1 cellular context compared by ENCODE assay signal in genomic region chr3:10160346-10160745, GRCh38.
TF ChIP-seq lines count a peak whose summit lies in the region.

No MANE protein-coding gene starts in this region.

TF ChIP-seq in HEK293, 187 proteins besides CTCF, POLR2A, EP300 and RAD21 (continued from another document and continues in another):
- no peak for TF ChIP-seq ZSCAN18 (tag by site-specific recombination; IDR thresholded peaks at IDR 0.05)
- no peak for TF ChIP-seq ZIC2 (tag by site-specific recombination; IDR thresholded peaks at IDR 0.05)
- TF ChIP-seq ZNF214 (tag by site-specific recombination; IDR thresholded peaks at IDR 0.05; ENCODE audit: borderline replicate concordance): no peak
- TF ChIP-seq, protein P1, sequence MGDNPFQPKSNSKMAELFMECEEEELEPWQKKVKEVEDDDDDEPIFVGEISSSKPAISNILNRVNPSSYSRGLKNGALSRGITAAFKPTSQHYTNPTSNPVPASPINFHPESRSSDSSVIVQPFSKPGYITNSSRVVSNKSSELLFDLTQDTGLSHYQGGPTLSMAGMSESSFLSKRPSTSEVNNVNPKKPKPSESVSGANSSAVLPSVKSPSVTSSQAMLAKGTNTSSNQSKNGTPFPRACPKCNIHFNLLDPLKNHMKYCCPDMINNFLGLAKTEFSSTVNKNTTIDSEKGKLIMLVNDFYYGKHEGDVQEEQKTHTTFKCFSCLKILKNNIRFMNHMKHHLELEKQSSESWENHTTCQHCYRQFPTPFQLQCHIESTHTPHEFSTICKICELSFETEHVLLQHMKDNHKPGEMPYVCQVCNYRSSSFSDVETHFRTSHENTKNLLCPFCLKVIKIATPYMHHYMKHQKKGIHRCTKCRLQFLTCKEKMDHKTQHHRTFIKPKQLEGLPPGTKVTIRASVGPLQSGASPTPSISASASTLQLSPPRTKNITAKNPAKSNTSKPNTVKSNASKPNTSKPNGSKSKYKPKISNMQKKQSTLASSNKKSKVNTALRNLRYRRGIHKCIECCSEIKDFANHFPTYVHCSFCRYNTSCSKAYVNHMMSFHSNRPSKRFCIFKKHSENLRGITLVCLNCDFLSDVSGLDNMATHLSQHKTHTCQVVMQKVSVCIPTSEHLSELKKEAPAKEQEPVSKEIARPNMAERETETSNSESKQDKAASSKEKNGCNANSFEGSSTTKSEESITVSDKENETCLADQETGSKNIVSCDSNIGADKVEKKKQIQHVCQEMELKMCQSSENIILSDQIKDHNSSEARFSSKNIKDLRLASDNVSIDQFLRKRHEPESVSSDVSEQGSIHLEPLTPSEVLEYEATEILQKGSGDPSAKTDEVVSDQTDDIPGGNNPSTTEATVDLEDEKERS (tag by site-specific recombination; IDR thresholded peaks at IDR 0.05): no peak
- TF ChIP-seq ZNF175 (tag by site-specific recombination; IDR thresholded peaks at IDR 0.05): no peak
- TF ChIP-seq ZNF37A (tag by site-specific recombination; IDR thresholded peaks at IDR 0.05): no peak
- no peak for TF ChIP-seq HOXA7 (CRISPR knock-in tag; IDR thresholded peaks at IDR 0.05; ENCODE audit: borderline replicate concordance)
- TF ChIP-seq KLF1 (tag by site-specific recombination; IDR thresholded peaks at IDR 0.05): no peak
- TF ChIP-seq ZNF560 (tag by site-specific recombination; IDR thresholded peaks at IDR 0.05; ENCODE audit: borderline replicate concordance): no peak
- TF ChIP-seq ZNF530 (tag by site-specific recombination; IDR thresholded peaks at IDR 0.05; ENCODE audit: low read depth): no peak
- TF ChIP-seq ZBTB17 (tag by site-specific recombination; IDR thresholded peaks at IDR 0.05): no peak
- TF ChIP-seq, protein P2, sequence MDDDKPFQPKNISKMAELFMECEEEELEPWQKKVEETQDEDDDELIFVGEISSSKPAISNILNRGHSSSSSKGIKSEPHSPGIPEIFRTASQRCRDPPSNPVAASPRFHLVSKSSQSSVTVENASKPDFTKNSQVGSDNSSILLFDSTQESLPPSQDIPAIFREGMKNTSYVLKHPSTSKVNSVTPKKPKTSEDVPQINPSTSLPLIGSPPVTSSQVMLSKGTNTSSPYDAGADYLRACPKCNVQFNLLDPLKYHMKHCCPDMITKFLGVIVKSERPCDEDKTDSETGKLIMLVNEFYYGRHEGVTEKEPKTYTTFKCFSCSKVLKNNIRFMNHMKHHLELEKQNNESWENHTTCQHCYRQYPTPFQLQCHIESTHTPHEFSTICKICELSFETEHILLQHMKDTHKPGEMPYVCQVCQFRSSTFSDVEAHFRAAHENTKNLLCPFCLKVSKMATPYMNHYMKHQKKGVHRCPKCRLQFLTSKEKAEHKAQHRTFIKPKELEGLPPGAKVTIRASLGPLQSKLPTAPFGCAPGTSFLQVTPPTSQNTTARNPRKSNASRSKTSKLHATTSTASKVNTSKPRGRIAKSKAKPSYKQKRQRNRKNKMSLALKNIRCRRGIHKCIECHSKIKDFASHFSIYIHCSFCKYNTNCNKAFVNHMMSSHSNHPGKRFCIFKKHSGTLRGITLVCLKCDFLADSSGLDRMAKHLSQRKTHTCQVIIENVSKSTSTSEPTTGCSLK (tag by site-specific recombination; IDR thresholded peaks at IDR 0.05): no peak
- no peak for TF ChIP-seq PRDM2 (tag by site-specific recombination; IDR thresholded peaks at IDR 0.05; ENCODE audit: borderline replicate concordance)
- TF ChIP-seq ZNF362 (tag by site-specific recombination; IDR thresholded peaks at IDR 0.05): no peak
- TF ChIP-seq YY1 (tag by site-specific recombination; IDR thresholded peaks at IDR 0.05): no peak
- TF ChIP-seq, protein P3, sequence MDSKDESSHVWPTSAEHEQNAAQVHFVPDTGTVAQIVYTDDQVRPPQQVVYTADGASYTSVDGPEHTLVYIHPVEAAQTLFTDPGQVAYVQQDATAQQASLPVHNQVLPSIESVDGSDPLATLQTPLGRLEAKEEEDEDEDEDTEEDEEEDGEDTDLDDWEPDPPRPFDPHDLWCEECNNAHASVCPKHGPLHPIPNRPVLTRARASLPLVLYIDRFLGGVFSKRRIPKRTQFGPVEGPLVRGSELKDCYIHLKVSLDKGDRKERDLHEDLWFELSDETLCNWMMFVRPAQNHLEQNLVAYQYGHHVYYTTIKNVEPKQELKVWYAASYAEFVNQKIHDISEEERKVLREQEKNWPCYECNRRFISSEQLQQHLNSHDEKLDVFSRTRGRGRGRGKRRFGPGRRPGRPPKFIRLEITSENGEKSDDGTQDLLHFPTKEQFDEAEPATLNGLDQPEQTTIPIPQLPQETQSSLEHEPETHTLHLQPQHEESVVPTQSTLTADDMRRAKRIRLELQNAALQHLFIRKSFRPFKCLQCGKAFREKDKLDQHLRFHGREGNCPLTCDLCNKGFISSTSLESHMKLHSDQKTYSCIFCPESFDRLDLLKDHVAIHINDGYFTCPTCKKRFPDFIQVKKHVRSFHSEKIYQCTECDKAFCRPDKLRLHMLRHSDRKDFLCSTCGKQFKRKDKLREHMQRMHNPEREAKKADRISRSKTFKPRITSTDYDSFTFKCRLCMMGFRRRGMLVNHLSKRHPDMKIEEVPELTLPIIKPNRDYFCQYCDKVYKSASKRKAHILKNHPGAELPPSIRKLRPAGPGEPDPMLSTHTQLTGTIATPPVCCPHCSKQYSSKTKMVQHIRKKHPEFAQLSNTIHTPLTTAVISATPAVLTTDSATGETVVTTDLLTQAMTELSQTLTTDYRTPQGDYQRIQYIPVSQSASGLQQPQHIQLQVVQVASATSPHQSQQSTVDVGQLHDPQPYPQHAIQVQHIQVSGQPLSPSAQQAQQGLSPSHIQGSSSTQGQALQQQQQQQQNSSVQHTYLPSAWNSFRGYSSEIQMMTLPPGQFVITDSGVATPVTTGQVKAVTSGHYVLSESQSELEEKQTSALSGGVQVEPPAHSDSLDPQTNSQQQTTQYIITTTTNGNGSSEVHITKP (tag by site-specific recombination; IDR thresholded peaks at IDR 0.05): no peak
- TF ChIP-seq, protein P4, sequence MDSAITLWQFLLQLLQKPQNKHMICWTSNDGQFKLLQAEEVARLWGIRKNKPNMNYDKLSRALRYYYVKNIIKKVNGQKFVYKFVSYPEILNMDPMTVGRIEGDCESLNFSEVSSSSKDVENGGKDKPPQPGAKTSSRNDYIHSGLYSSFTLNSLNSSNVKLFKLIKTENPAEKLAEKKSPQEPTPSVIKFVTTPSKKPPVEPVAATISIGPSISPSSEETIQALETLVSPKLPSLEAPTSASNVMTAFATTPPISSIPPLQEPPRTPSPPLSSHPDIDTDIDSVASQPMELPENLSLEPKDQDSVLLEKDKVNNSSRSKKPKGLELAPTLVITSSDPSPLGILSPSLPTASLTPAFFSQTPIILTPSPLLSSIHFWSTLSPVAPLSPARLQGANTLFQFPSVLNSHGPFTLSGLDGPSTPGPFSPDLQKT (IDR thresholded peaks at IDR 0.05; ENCODE audit: borderline replicate concordance, low read depth, low read length): no peak
- no peak for TF ChIP-seq ZNF518A (tag by site-specific recombination; conservative IDR thresholded peaks at IDR 0.05; ENCODE audit: low read depth)
- TF ChIP-seq, protein P5, sequence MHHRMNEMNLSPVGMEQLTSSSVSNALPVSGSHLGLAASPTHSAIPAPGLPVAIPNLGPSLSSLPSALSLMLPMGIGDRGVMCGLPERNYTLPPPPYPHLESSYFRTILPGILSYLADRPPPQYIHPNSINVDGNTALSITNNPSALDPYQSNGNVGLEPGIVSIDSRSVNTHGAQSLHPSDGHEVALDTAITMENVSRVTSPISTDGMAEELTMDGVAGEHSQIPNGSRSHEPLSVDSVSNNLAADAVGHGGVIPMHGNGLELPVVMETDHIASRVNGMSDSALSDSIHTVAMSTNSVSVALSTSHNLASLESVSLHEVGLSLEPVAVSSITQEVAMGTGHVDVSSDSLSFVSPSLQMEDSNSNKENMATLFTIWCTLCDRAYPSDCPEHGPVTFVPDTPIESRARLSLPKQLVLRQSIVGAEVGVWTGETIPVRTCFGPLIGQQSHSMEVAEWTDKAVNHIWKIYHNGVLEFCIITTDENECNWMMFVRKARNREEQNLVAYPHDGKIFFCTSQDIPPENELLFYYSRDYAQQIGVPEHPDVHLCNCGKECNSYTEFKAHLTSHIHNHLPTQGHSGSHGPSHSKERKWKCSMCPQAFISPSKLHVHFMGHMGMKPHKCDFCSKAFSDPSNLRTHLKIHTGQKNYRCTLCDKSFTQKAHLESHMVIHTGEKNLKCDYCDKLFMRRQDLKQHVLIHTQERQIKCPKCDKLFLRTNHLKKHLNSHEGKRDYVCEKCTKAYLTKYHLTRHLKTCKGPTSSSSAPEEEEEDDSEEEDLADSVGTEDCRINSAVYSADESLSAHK (tag by site-specific recombination; IDR thresholded peaks at IDR 0.05): peak; percentile 88
- no peak for TF ChIP-seq ZNF416 (tag by site-specific recombination; IDR thresholded peaks at IDR 0.05)
- TF ChIP-seq ZNF394 (tag by site-specific recombination; IDR thresholded peaks at IDR 0.05; ENCODE audit: borderline replicate concordance): no peak
- TF ChIP-seq ZNF510 (tag by site-specific recombination; IDR thresholded peaks at IDR 0.05; ENCODE audit: insufficient replicate concordance): no peak
